8 cellular contexts compared by ENCODE assay signal in genomic region chr10:112950714-112951348, GRCh38. TPM values are rescaled to one million over a fixed set of nuclear protein-coding genes. Genes with fewer than 3 reads are reported as not detected.
DNase-seq lines count a peak whose midpoint lies in the region; ATAC-seq and TF ChIP-seq lines count a peak whose summit lies in the region.

No MANE protein-coding gene starts in this region.

- DNase-seq in Ammon's horn (ENCODE audit: low spot score) (peak; percentile 46), endodermal cell (peak; percentile 69), myocyte (ENCODE audit: low read depth) (peak; percentile 50), vagina (ENCODE audit: extremely low spot score in 2 of 2) (no peak), cerebellar cortex (ENCODE audit: low spot score) (no peak)

- H3K4me3 ChIP-seq in HUES48 (ENCODE audit: low read depth, low read length), result peak overlapping the region; percentile 89
- peak overlapping the region; percentile 96 for H3K4me3 ChIP-seq in endodermal cell (ENCODE audit: low read length)
- peak overlapping the region; percentile 78 to 85 for H3K4me3 ChIP-seq in vagina

- no peaks in the 10 kb centered on the region for H3K9me3 Mint-ChIP-seq in endodermal cell

- peak overlapping the region; percentile 99 for H3K4me3 Mint-ChIP-seq in endodermal cell

- TF ChIP-seq POLR2A in vagina (IDR thresholded peaks at IDR 0.05), result no peak

- no peaks in the 10 kb centered on the region for H3K9me3 ChIP-seq in HUES48 (ENCODE audit: control insufficient read depth, insufficient read depth, low read length)
- H3K9me3 ChIP-seq in endodermal cell (ENCODE audit: control insufficient read depth, low read length), result no peaks in the 10 kb centered on the region
- no peaks in the 10 kb centered on the region for H3K9me3 ChIP-seq in vagina

- peak overlapping the region; percentile 87 for H3K9ac ChIP-seq in HUES48 (ENCODE audit: low read depth, low read length)
- peak overlapping the region; percentile 95 for H3K9ac ChIP-seq in endodermal cell (ENCODE audit: extremely low read depth, low read length, poor library complexity, severe bottlenecking)

- intact Hi-C loops in vagina (cut with DNase I), result loop anchor here (10.0 kb wide), 2 partner anchors 74 to 174 kb away; no protein-coding TSS in a partner anchor

- H3K27me3 ChIP-seq in HUES48 (ENCODE audit: control insufficient read depth, insufficient read depth, low read length) (no peaks in the 10 kb centered on the region), endodermal cell (ENCODE audit: control insufficient read depth, insufficient read depth, low read length, poor library complexity, severe bottlenecking) (no peaks in the 10 kb centered on the region), vagina (no peaks in the 10 kb centered on the region)

- 0 out of 2 replicates have a peak, but pooled peaks cover 7% of the 10 kb centered on the region for H3K36me3 ChIP-seq in HUES48 (ENCODE audit: control insufficient read depth, insufficient read depth, low read length)
- H3K36me3 ChIP-seq in endodermal cell (ENCODE audit: control insufficient read depth, insufficient read depth, low read length), result peaks cover 13% of the 10 kb centered on the region
- no peaks in the 10 kb centered on the region for H3K36me3 ChIP-seq in vagina

- H3K4me1 ChIP-seq in HUES48 (ENCODE audit: control insufficient read depth, insufficient read depth, low read length) (peaks cover 54% of the 10 kb centered on the region), endodermal cell (ENCODE audit: control insufficient read depth, insufficient read depth, low read length) (peaks cover 7% of the 10 kb centered on the region), vagina (peaks cover 47% of the 10 kb centered on the region)

- WGBS in endodermal cell (ENCODE audit: insufficient coverage in 1 of 2, insufficient read length in 1 of 2), 2 experiments, result 0% methylated on average over 14 to 49 of the region's 54 CpGs

- H3K27me3 Mint-ChIP-seq in endodermal cell (ENCODE audit: insufficient read depth), result no peaks in the 10 kb centered on the region

- peak overlapping the region; percentile 98 for H3K27ac Mint-ChIP-seq in endodermal cell

- peaks cover 47% of the 10 kb centered on the region for H3K4me1 Mint-ChIP-seq in endodermal cell

- H3K36me3 Mint-ChIP-seq in endodermal cell (ENCODE audit: low read depth), result peaks cover 18% of the 10 kb centered on the region

- ATAC-seq in GM18858 (IDR thresholded peaks at IDR 0.05; ENCODE audit: unreplicated experiment), result no peak

- H3K27ac ChIP-seq in HUES48 (ENCODE audit: low read depth, low read length) (peak overlapping the region; percentile 98), VCaP (peak overlapping the region; percentile 78), endodermal cell (ENCODE audit: low read depth, low read length) (peak overlapping the region; percentile 80), vagina (peak overlapping the region; percentile 95)

- no peak for TF ChIP-seq CTCF in VCaP (conservative IDR thresholded peaks at IDR 0.05)
- TF ChIP-seq CTCF in endodermal cell (conservative IDR thresholded peaks at IDR 0.05), result no peak
- TF ChIP-seq CTCF in vagina (IDR thresholded peaks at IDR 0.05), result no peak

RNA-seq across cellular contexts. Expression of gene TCF7L2, which starts 0.8 kb away (rescaled TPM):
- total RNA-seq in endodermal cell (100 to 1,000 TPM in 1 of 2 donors, 10 to 100 TPM in 1; 73.2 to 105 TPM), myocyte (1.4 and 2.4 TPM in 2 replicates), vagina (44.4 TPM)
- polyA plus RNA-seq in endodermal cell (2013, experiment 1 of 2), result 29.9 TPM
- polyA plus RNA-seq in endodermal cell (2013, experiment 2 of 2), result 29.0 TPM
- 17.2 TPM for polyA plus RNA-seq in myocyte (2012)

Comparison
In these comparisons a context has a peak if more than half of its experiments do, and no peak if none do; other contexts are left out.
1. DNase-seq: peak in Ammon's horn (single experiment), endodermal cell (single experiment) and myocyte (single experiment); none in vagina (0 of 2) and cerebellar cortex (single experiment).
2. RNA of gene TCF7L2, which starts 0.8 kb away (total RNA-seq): 73.2 to 105 TPM in endodermal cell and 44.4 TPM in vagina (single experiment); 1.4 to 2.4 TPM in myocyte; every median in the first group is over 10 times any median in the second.
3. Peak in every context shown above with its lines, with median percentiles within 50 percentile points of each other: H3K27ac ChIP-seq and H3K4me3 ChIP-seq.